In the genomic region with DNA sequence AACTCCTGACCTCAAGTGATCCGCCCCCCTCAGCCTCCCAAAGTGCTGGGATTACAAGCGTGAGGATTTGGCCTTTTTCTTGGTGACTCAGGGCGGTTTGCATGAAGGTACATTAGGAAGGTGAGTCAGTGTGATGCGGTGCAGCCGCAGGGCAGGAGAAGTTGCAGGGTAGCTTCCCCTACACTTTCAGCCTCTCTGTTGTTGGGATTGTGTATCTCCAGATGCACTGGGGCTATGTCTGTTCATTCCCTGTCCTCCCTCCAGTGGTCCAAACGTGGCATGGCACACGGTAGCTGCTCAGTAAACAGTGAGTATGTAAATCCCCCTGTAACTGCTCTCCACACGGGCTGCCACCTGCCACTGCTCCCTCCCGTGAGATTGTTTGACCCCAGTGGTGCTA, we compare ENCODE assay signal across 10 cellular contexts.
DNase-seq lines count a peak whose midpoint lies in the region; ATAC-seq, FAIRE-seq and TF ChIP-seq lines count a peak whose summit lies in the region.
"Had no signal": no experiment of that assay in that cellular context is flagged by ENCODE, and none has a peak within 500 bp of the region (broad histone marks: within the 10 kb centered on the region; RNA-seq: fewer than 3 reads in every experiment).

No MANE protein-coding gene starts in this region.

- ATAC-seq in GM21390 (IDR thresholded peaks at IDR 0.05; ENCODE audit: unreplicated experiment) (no peak), HG03571 (IDR thresholded peaks at IDR 0.05; ENCODE audit: unreplicated experiment) (no peak), HG02571 (IDR thresholded peaks at IDR 0.05; ENCODE audit: unreplicated experiment) (no peak)

- no peak overlapping the region for H3K4me3 ChIP-seq in MG63
- no peak overlapping the region for H3K4me3 ChIP-seq in astrocyte (ENCODE audit: insufficient read depth, low read depth, low read length)
- H3K4me3 ChIP-seq: colonic mucosa had no signal

- no peaks in the 10 kb centered on the region for H3K9me3 Mint-ChIP-seq in astrocyte (ENCODE audit: unreplicated experiment)

- no peak overlapping the region for H3K27ac ChIP-seq in astrocyte (ENCODE audit: low read depth, low read length)
- H3K27ac ChIP-seq: colonic mucosa had no signal

- H3K4me2 ChIP-seq in astrocyte (ENCODE audit: low read length), result no peak overlapping the region

- H3K27me3 Mint-ChIP-seq in astrocyte (ENCODE audit: low read depth, unreplicated experiment), result peaks cover 2% of the 10 kb centered on the region

- H3K4me3 Mint-ChIP-seq in astrocyte (ENCODE audit: unreplicated experiment), result no peak overlapping the region

- H3K4me1 Mint-ChIP-seq in astrocyte (ENCODE audit: low read depth, unreplicated experiment), result no peaks in the 10 kb centered on the region

- DNase-seq in EL (peak; percentile 30), MG63 (peak; percentile 35), astrocyte (ENCODE audit: low read depth) (peak; percentile 12), kidney tubule cell (ENCODE audit: low spot score) (peak; percentile 57), ecto neural progenitor cell (ENCODE audit: low spot score) (no peak)
- DNase-seq: colonic mucosa, retina had no signal

- no peaks in the 10 kb centered on the region for H3K4me1 ChIP-seq in astrocyte (ENCODE audit: insufficient read depth, low read length)
- H3K4me1 ChIP-seq: colonic mucosa had no signal

- H4K20me1 ChIP-seq in astrocyte (ENCODE audit: insufficient read depth, low read length), result no peaks in the 10 kb centered on the region

- H3K36me3 ChIP-seq in MG63 (no peaks in the 10 kb centered on the region), astrocyte (ENCODE audit: insufficient read depth, low read length) (no peaks in the 10 kb centered on the region)
- H3K36me3 ChIP-seq: colonic mucosa had no signal

- no peaks in the 10 kb centered on the region for H3K9me3 ChIP-seq in MG63
- H3K9me3 ChIP-seq in astrocyte (ENCODE audit: insufficient read depth, low read depth, low read length), result no peaks in the 10 kb centered on the region
- H3K9me3 ChIP-seq: colonic mucosa had no signal

- H2AFZ ChIP-seq in astrocyte (ENCODE audit: low read depth, low read length), result no peak overlapping the region

- no peaks in the 10 kb centered on the region for H3K79me2 ChIP-seq in astrocyte (ENCODE audit: insufficient read depth, low read length)

- FAIRE-seq in astrocyte (lab: Jason Lieb, UNC), result no peak

- peak; percentile 22 for TF ChIP-seq CTCF in astrocyte (IDR thresholded peaks at IDR 0.05; ENCODE audit: insufficient read depth, low read depth, low read length)

- no peak overlapping the region for H3K27ac Mint-ChIP-seq in astrocyte (ENCODE audit: unreplicated experiment)

- H3K36me3 Mint-ChIP-seq in astrocyte (ENCODE audit: low read depth, unreplicated experiment), result peaks cover 9% of the 10 kb centered on the region

- H3K27me3 ChIP-seq in MG63 (no peaks in the 10 kb centered on the region), astrocyte (ENCODE audit: insufficient read depth, low read length) (no peaks in the 10 kb centered on the region)
- H3K27me3 ChIP-seq: colonic mucosa had no signal

- no peak overlapping the region for H3K9ac ChIP-seq in astrocyte (ENCODE audit: low read length)
